20 cellular contexts compared by ENCODE assay signal in genomic region chr2:36360834-36361233, GRCh38. TPM values are rescaled to one million over a fixed set of nuclear protein-coding genes. Genes with fewer than 3 reads are reported as not detected.
DNase-seq lines count a peak whose midpoint lies in the region; ATAC-seq and TF ChIP-seq lines count a peak whose summit lies in the region.
"Had no signal": no experiment of that assay in that cellular context is flagged by ENCODE, and none has a peak within 500 bp of the region (broad histone marks: within the 10 kb centered on the region; RNA-seq: fewer than 3 reads in every experiment).

No MANE protein-coding gene starts in this region.

- TF ChIP-seq POLR2A in erythroblast (IDR thresholded peaks at IDR 0.05; ENCODE audit: low read length) = no peak

- H3K9me3 ChIP-seq in muscle layer of colon (ENCODE audit: low read length) (no peaks in the 10 kb centered on the region), upper lobe of right lung (no peaks in the 10 kb centered on the region)
- H3K9me3 ChIP-seq: body of pancreas, left lung had no signal

- H3K4me1 ChIP-seq in muscle layer of colon (ENCODE audit: insufficient read depth, low read length) (peaks cover 39% of the 10 kb centered on the region), upper lobe of right lung (peaks cover 48% of the 10 kb centered on the region)

- H3K4me3 ChIP-seq in brain microvascular endothelial cell (ENCODE audit: low read depth, low read length) = no peak overlapping the region
- no peak overlapping the region for H3K4me3 ChIP-seq in muscle layer of colon (ENCODE audit: low read depth in 1 of 2, low read length in 2 of 2)
- no peak overlapping the region for H3K4me3 ChIP-seq in upper lobe of right lung
- H3K4me3 ChIP-seq: body of pancreas, left lung had no signal

- H3K27ac Mint-ChIP-seq in glutamatergic neuron (ENCODE audit: unreplicated experiment) = no peak overlapping the region
- H3K27ac Mint-ChIP-seq: activated CD4-positive, alpha-beta memory T cell treated with anti-CD3 and anti-CD28 coated beads for 36 hours; activated naive CD4-positive, alpha-beta T cell treated with anti-CD3 and anti-CD28 coated beads, Interleukin-2, amount 50 U/mL, for 24 hours; dendritic cell treated with granulocyte-macrophage colony-stimulating factor and Interleukin-4, amounts not matched to agents 40 ng/mL and 50 ng/mL, for 4 days had no signal

- H3K27me3 ChIP-seq in brain microvascular endothelial cell (replicated peaks) (no peaks in the 10 kb centered on the region), muscle layer of colon (ENCODE audit: control insufficient read depth in 1 of 2, insufficient read depth in 2 of 2, low read length in 2 of 2) (no peaks in the 10 kb centered on the region), upper lobe of right lung (no peaks in the 10 kb centered on the region)

- peaks cover 11% of the 10 kb centered on the region for H3K4me1 Mint-ChIP-seq in glutamatergic neuron (ENCODE audit: low read depth, unreplicated experiment)

- H3K4me3 Mint-ChIP-seq in glutamatergic neuron (ENCODE audit: unreplicated experiment) = no peak overlapping the region
- H3K4me3 Mint-ChIP-seq: activated CD4-positive, alpha-beta memory T cell treated with anti-CD3 and anti-CD28 coated beads for 36 hours; activated naive CD4-positive, alpha-beta T cell treated with anti-CD3 and anti-CD28 coated beads, Interleukin-2, amount 50 U/mL, for 24 hours; activated T-cell treated with anti-CD3 and anti-CD28 coated beads, Interleukin-2, amount 50 U/mL, for 4 hours; dendritic cell treated with granulocyte-macrophage colony-stimulating factor and Interleukin-4, amounts not matched to agents 40 ng/mL and 50 ng/mL, for 4 days had no signal

- no peak for ATAC-seq in upper lobe of right lung
- ATAC-seq: activated T-cell treated with anti-CD3 and anti-CD28 coated beads, Interleukin-2, amount 50 U/mL, for 4 hours; body of pancreas; left lung; sciatic nerve had no signal

- no peaks in the 10 kb centered on the region for H3K36me3 Mint-ChIP-seq in glutamatergic neuron (ENCODE audit: unreplicated experiment)
- H3K36me3 Mint-ChIP-seq: activated CD4-positive, alpha-beta memory T cell treated with anti-CD3 and anti-CD28 coated beads for 36 hours; activated naive CD4-positive, alpha-beta T cell treated with anti-CD3 and anti-CD28 coated beads, Interleukin-2, amount 50 U/mL, for 24 hours had no signal

- peak overlapping the region; percentile 23 for H3K27ac ChIP-seq in brain microvascular endothelial cell
- peak overlapping the region; percentile 52 for H3K27ac ChIP-seq in muscle layer of colon (ENCODE audit: low read depth, low read length)
- peak overlapping the region; percentile 31 for H3K27ac ChIP-seq in upper lobe of right lung
- H3K27ac ChIP-seq: body of pancreas, HL-60 had no signal

- DNase-seq in NCI-H2029 (lab: John Stamatoyannopoulos, UW) (peak; percentile 9), NCI-H2029 treated with DMSO at 0.1 percent for 48 hours (lab: John Stamatoyannopoulos, UW) (no peak), brain microvascular endothelial cell (no peak), upper lobe of right lung (no peak), glutamatergic neuron (no peak), middle frontal gyrus (ENCODE audit: extremely low spot score, low spot score) (no peak), erythroblast (lab: John Stamatoyannopoulos, UW) (no peak)
- DNase-seq: activated CD4-positive, alpha-beta memory T cell treated with anti-CD3 and anti-CD28 coated beads for 36 hours; activated T-cell treated with anti-CD3 and anti-CD28 coated beads, Interleukin-2, amount 50 U/mL, for 4 hours; body of pancreas; left lung; NCI-H187; NCI-H446 treated with DMSO at 0.1 percent for 48 hours; occipital lobe; stimulated activated CD4-positive, alpha-beta T cell treated with anti-CD3 and anti-CD28 coated beads, Interleukin-2, amount 100 ng/mL, for 48 hours had no signal

- no peak overlapping the region for H3K9ac ChIP-seq in muscle layer of colon (ENCODE audit: low read length)

- no peak for TF ChIP-seq CTCF in brain microvascular endothelial cell (IDR thresholded peaks at IDR 0.05; ENCODE audit: low read depth, low read length, missing control alignments)
- TF ChIP-seq CTCF in upper lobe of right lung (IDR thresholded peaks at IDR 0.05) = no peak
- TF ChIP-seq CTCF in glutamatergic neuron (IDR thresholded peaks at IDR 0.05; ENCODE audit: partially characterized antibody, unreplicated experiment) = no peak

- peaks cover 10% of the 10 kb centered on the region for H3K36me3 ChIP-seq in brain microvascular endothelial cell (replicated peaks)
- H3K36me3 ChIP-seq in muscle layer of colon (ENCODE audit: insufficient read depth, low read length) = no peaks in the 10 kb centered on the region
- no peaks in the 10 kb centered on the region for H3K36me3 ChIP-seq in upper lobe of right lung
- H3K36me3 ChIP-seq: left lung had no signal

- intact Hi-C loops in upper lobe of right lung (cut with DNase I) = no loop called here

- in situ Hi-C loops in brain microvascular endothelial cell (cut with HindIII; ENCODE audit: low pct_ligation_motif_present, low sequenced_read_pairs) = no loop called here

- peaks cover 5% of the 10 kb centered on the region for H3K9me3 Mint-ChIP-seq in glutamatergic neuron (ENCODE audit: unreplicated experiment)
- H3K9me3 Mint-ChIP-seq: activated CD4-positive, alpha-beta memory T cell treated with anti-CD3 and anti-CD28 coated beads for 36 hours; activated naive CD4-positive, alpha-beta T cell treated with anti-CD3 and anti-CD28 coated beads, Interleukin-2, amount 50 U/mL, for 24 hours; activated T-cell treated with anti-CD3 and anti-CD28 coated beads, Interleukin-2, amount 50 U/mL, for 4 hours; dendritic cell treated with granulocyte-macrophage colony-stimulating factor and Interleukin-4, amounts not matched to agents 40 ng/mL and 50 ng/mL, for 4 days had no signal

- H3K27me3 Mint-ChIP-seq in glutamatergic neuron (ENCODE audit: unreplicated experiment) = peaks cover 12% of the 10 kb centered on the region

RNA-seq across cellular contexts. Expression of gene CRIM1, which starts 5.3 kb away (rescaled TPM):
- 158 TPM for total RNA-seq in upper lobe of right lung
- total RNA-seq in glutamatergic neuron (ENCODE audit: unreplicated experiment) = 35.7 TPM
